In the genomic region with DNA sequence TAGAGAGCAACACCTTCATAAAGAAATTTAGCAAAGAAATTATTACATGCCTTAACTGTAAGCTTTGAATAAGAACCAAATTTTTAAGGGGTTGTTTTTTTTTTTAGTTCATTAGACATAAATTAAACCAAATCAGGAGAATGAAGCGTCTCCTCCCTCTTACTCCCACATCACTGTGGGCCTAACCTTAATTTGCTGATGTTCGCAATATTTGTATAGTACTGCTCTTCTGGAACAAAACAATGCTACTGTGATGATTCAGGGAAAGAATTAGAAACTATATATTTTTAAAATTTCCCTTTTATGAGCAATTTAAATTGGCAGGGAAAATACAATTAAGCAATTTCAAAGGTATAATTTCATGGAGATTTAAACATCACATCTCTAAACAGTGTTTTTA, we compare ENCODE assay signal across 7 cellular contexts.
"Had no signal": no experiment of that assay in that cellular context is flagged by ENCODE, and none has a peak within 500 bp of the region (broad histone marks: within the 10 kb centered on the region; RNA-seq: fewer than 3 reads in every experiment).

No MANE protein-coding gene starts in this region.

- H3K27ac ChIP-seq: GM23248 had no signal

- ATAC-seq: K562 had no signal

- H3K4me3 ChIP-seq: GM23248, K562 had no signal

- FAIRE-seq: HTR-8/SVneo, K562 had no signal

- H3K9me3 Mint-ChIP-seq: H9 had no signal

- H3K4me3 Mint-ChIP-seq: H9 had no signal

- H3K27ac Mint-ChIP-seq: H9 had no signal

- DNase-seq: GM23248, GOT3, H9, HCEC 1CT, KG1 had no signal
